ENCODE assay signal across 8 cellular contexts in the genomic region with DNA sequence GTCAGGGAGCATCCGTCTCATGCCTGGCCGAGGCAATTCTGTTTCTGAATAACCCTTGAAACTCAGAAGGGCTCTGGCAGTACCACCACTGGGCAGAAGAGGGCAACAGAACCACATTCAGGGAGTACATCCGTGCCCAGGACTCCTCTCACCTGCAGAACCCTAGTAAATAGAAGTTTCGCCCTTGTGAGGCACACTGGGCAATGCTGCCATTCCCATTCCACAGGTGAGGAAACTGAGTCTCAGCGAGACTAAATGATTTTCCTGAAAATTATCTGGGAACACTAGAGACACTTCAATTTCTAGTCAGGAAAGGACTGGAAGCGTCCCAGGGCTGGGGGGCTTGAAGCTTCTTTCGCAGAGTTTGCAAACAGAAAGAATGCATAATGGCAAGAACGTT.
DNase-seq lines count a peak whose midpoint lies in the region; ATAC-seq and TF ChIP-seq lines count a peak whose summit lies in the region.

No MANE protein-coding gene starts in this region.

- H3K27ac ChIP-seq in mammary epithelial cell (ENCODE audit: insufficient read depth, low read depth, low read length) = no peak overlapping the region

- no peaks in the 10 kb centered on the region for H3K27me3 ChIP-seq in mammary epithelial cell (ENCODE audit: insufficient read depth, low read length)
- no peaks in the 10 kb centered on the region for H3K27me3 ChIP-seq in kidney epithelial cell (ENCODE audit: control insufficient read depth, insufficient read depth, low read length)

- no peak overlapping the region for H2AFZ ChIP-seq in mammary epithelial cell (ENCODE audit: low read depth, low read length)

- TF ChIP-seq CTCF in WI38 (IDR thresholded peaks at IDR 0.05; ENCODE audit: low read depth, low read length) (peak; percentile 66), mammary epithelial cell (conservative IDR thresholded peaks at IDR 0.05 in 1 of 2, IDR thresholded peaks at IDR 0.05 in 1 of 2; ENCODE audit: extremely low read depth in 1 of 2, insufficient read depth in 1 of 2, low read depth in 1 of 2, low read length in 2 of 2) (peak; percentile 87 to 92), kidney epithelial cell (IDR thresholded peaks at IDR 0.05; ENCODE audit: insufficient read depth, low read length, poor library complexity, severe bottlenecking) (peak; percentile 93)

- H4K20me1 ChIP-seq in mammary epithelial cell (ENCODE audit: insufficient read depth, low read length) = no peaks in the 10 kb centered on the region

- no peak overlapping the region for H3K9ac ChIP-seq in mammary epithelial cell (ENCODE audit: insufficient read depth, low read length)

- no peak overlapping the region for H3K4me2 ChIP-seq in mammary epithelial cell (ENCODE audit: insufficient read depth, low read depth, low read length)

- DNase-seq in DMS 273 (lab: John Stamatoyannopoulos, UW; ENCODE audit: unreplicated experiment) = peak; percentile 79
- DNase-seq in DMS 273 treated with DMSO at 0.1 percent for 48 hours (lab: John Stamatoyannopoulos, UW) = no peak
- DNase-seq in NCI-H2107 (lab: John Stamatoyannopoulos, UW) = peak; percentile 1
- peak; percentile 58 for DNase-seq in mammary epithelial cell
- no peak for DNase-seq in kidney epithelial cell (ENCODE audit: low read depth)
- DNase-seq in stimulated activated CD4-positive, alpha-beta T cell treated with anti-CD3 and anti-CD28 coated beads, Interleukin-4, amount 100 ng/mL, for 4 hours = peak; percentile 55 to 64

- peaks cover 22% of the 10 kb centered on the region for H3K4me1 ChIP-seq in mammary epithelial cell (ENCODE audit: insufficient read depth, low read length)

- H3K4me3 ChIP-seq in WI38 (ENCODE audit: low read depth, low read length) (no peak overlapping the region), mammary epithelial cell (replicated peaks in 1 of 3; ENCODE audit: insufficient read depth in 1 of 3, low read depth in 2 of 3, low read length in 3 of 3) (no peak overlapping the region), kidney epithelial cell (ENCODE audit: low read depth, low read length) (no peak overlapping the region)

- intact Hi-C loops in mammary epithelial cell (cut with micrococcal nuclease) = loop anchor here (1.0 to 10.0 kb wide), 6 partner anchors 34 to 458 kb away; no protein-coding TSS in a partner anchor

- in situ Hi-C loops in mammary epithelial cell (cut with MboI; ENCODE audit: low sequenced_read_pairs in 2 of 2) = loop anchor here (5.0 to 25.0 kb wide), 4 partner anchors 46 to 276 kb away; no protein-coding TSS in a partner anchor

- dilution Hi-C loops in mammary epithelial cell (cut with HindIII; ENCODE audit: low sequenced_read_pairs) = loop anchor here (5.0 kb wide), 2 partner anchors 49 to 86 kb away; no protein-coding TSS in a partner anchor

- no TSS peak for BruUV-seq in mammary epithelial cell (replicated peaks; lab: Mats Ljungman, UMichigan)

- peak; percentile 81 for ATAC-seq in HG02588 (IDR thresholded peaks at IDR 0.05; ENCODE audit: unreplicated experiment)

- WGBS in mammary epithelial cell (ENCODE audit: low coverage, missing lambda C conversion rate) = 44% methylated on average over 8 of the region's 8 CpGs

- no peaks in the 10 kb centered on the region for H3K79me2 ChIP-seq in mammary epithelial cell (ENCODE audit: insufficient read depth, low read length)

- no peaks in the 10 kb centered on the region for H3K9me3 ChIP-seq in mammary epithelial cell (replicated peaks; ENCODE audit: insufficient read depth, low read length)

- CTCF ChIA-PET in mammary epithelial cell (lab: Charles Lee; ENCODE audit: low non-redundant PET) = interaction anchor here (1.1 kb wide), 1 partner anchor 88 kb away, joined by 6 read pairs; no protein-coding TSS in a partner anchor

- H3K36me3 ChIP-seq in mammary epithelial cell (ENCODE audit: insufficient read depth, low read length) (no peaks in the 10 kb centered on the region), kidney epithelial cell (ENCODE audit: control insufficient read depth, insufficient read depth, low read length) (no peaks in the 10 kb centered on the region)

Comparison
In these comparisons a context has a peak if more than half of its experiments do, and no peak if none do; other contexts are left out.
1. DNase-seq: peak in DMS 273 (single experiment), NCI-H2107 (single experiment), mammary epithelial cell (single experiment) and stimulated activated CD4-positive, alpha-beta T cell treated with anti-CD3 and anti-CD28 coated beads, Interleukin-4, amount 100 ng/mL, for 4 hours (2 of 2); none in DMS 273 treated with DMSO at 0.1 percent for 48 hours (single experiment) and kidney epithelial cell (single experiment).
2. Peak in every context shown above with its lines, with median percentiles within 50 percentile points of each other: CTCF ChIP-seq.